2 cellular contexts compared by ENCODE assay signal in the genomic region with DNA sequence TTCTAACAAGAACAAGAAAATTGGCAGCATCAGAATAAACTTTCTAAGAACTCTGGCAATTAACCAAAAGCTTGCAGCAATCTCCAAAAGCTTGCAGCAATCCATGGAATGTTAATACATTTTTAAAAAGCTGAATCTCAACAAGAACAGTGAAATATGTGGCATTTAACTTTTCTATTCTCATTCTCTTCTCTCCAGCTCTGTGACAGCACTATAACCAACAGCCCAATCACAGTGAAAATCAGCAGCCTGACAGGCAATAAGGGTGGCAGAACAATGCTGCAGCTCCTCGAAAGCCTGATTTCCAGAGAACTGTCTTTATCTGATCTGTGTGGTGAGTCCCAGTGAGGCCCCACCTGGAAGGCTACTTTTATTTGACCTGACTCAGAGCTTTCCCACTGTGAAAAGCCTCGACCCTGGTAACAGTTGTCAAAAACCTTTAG.
TF ChIP-seq lines count a peak whose summit lies in the region.

No MANE protein-coding gene starts in this region.

TF ChIP-seq in HEK293, 187 proteins besides CTCF, POLR2A, EP300 and RAD21 (continued from another document):
- TF ChIP-seq, protein P1, sequence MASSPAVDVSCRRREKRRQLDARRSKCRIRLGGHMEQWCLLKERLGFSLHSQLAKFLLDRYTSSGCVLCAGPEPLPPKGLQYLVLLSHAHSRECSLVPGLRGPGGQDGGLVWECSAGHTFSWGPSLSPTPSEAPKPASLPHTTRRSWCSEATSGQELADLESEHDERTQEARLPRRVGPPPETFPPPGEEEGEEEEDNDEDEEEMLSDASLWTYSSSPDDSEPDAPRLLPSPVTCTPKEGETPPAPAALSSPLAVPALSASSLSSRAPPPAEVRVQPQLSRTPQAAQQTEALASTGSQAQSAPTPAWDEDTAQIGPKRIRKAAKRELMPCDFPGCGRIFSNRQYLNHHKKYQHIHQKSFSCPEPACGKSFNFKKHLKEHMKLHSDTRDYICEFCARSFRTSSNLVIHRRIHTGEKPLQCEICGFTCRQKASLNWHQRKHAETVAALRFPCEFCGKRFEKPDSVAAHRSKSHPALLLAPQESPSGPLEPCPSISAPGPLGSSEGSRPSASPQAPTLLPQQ (tag by site-specific recombination; IDR thresholded peaks at IDR 0.05): 0 out of 2 replicates have a peak, but pooled peaks have one; percentile 51
- no peak for TF ChIP-seq ZNF16 (tag by site-specific recombination; IDR thresholded peaks at IDR 0.05; ENCODE audit: low read depth)
- peak; percentile 49; the same call in 1 of the 2 replicates for TF ChIP-seq ZNF335 (tag by site-specific recombination; conservative IDR thresholded peaks at IDR 0.05)
- TF ChIP-seq ZNF596 (tag by site-specific recombination; IDR thresholded peaks at IDR 0.05): no peak
- TF ChIP-seq KLF8 (tag by site-specific recombination; IDR thresholded peaks at IDR 0.05): no peak
- TF ChIP-seq, protein P2, sequence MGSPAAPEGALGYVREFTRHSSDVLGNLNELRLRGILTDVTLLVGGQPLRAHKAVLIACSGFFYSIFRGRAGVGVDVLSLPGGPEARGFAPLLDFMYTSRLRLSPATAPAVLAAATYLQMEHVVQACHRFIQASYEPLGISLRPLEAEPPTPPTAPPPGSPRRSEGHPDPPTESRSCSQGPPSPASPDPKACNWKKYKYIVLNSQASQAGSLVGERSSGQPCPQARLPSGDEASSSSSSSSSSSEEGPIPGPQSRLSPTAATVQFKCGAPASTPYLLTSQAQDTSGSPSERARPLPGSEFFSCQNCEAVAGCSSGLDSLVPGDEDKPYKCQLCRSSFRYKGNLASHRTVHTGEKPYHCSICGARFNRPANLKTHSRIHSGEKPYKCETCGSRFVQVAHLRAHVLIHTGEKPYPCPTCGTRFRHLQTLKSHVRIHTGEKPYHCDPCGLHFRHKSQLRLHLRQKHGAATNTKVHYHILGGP (tag by site-specific recombination; IDR thresholded peaks at IDR 0.05): peak; percentile 90
- TF ChIP-seq ZNF416 (tag by site-specific recombination; IDR thresholded peaks at IDR 0.05): no peak

TF ChIP-seq in liver, 16 proteins besides CTCF, POLR2A, EP300 and RAD21 (continued from another document):
- TF ChIP-seq, protein P3, sequence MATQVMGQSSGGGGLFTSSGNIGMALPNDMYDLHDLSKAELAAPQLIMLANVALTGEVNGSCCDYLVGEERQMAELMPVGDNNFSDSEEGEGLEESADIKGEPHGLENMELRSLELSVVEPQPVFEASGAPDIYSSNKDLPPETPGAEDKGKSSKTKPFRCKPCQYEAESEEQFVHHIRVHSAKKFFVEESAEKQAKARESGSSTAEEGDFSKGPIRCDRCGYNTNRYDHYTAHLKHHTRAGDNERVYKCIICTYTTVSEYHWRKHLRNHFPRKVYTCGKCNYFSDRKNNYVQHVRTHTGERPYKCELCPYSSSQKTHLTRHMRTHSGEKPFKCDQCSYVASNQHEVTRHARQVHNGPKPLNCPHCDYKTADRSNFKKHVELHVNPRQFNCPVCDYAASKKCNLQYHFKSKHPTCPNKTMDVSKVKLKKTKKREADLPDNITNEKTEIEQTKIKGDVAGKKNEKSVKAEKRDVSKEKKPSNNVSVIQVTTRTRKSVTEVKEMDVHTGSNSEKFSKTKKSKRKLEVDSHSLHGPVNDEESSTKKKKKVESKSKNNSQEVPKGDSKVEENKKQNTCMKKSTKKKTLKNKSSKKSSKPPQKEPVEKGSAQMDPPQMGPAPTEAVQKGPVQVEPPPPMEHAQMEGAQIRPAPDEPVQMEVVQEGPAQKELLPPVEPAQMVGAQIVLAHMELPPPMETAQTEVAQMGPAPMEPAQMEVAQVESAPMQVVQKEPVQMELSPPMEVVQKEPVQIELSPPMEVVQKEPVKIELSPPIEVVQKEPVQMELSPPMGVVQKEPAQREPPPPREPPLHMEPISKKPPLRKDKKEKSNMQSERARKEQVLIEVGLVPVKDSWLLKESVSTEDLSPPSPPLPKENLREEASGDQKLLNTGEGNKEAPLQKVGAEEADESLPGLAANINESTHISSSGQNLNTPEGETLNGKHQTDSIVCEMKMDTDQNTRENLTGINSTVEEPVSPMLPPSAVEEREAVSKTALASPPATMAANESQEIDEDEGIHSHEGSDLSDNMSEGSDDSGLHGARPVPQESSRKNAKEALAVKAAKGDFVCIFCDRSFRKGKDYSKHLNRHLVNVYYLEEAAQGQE (IDR thresholded peaks at IDR 0.05): no peak
- TF ChIP-seq, protein P4, sequence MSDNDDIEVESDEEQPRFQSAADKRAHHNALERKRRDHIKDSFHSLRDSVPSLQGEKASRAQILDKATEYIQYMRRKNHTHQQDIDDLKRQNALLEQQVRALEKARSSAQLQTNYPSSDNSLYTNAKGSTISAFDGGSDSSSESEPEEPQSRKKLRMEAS (IDR thresholded peaks at IDR 0.05): no peak
- TF ChIP-seq EGR1 (IDR thresholded peaks at IDR 0.05; ENCODE audit: low read depth in 2 of 2): no peak
- peak in 1 of 2 donors; percentile 13 for TF ChIP-seq HNF4A (conservative IDR thresholded peaks at IDR 0.05)
- TF ChIP-seq RXRA (IDR thresholded peaks at IDR 0.05): peak; percentile 7 to 26
- TF ChIP-seq, protein P5, sequence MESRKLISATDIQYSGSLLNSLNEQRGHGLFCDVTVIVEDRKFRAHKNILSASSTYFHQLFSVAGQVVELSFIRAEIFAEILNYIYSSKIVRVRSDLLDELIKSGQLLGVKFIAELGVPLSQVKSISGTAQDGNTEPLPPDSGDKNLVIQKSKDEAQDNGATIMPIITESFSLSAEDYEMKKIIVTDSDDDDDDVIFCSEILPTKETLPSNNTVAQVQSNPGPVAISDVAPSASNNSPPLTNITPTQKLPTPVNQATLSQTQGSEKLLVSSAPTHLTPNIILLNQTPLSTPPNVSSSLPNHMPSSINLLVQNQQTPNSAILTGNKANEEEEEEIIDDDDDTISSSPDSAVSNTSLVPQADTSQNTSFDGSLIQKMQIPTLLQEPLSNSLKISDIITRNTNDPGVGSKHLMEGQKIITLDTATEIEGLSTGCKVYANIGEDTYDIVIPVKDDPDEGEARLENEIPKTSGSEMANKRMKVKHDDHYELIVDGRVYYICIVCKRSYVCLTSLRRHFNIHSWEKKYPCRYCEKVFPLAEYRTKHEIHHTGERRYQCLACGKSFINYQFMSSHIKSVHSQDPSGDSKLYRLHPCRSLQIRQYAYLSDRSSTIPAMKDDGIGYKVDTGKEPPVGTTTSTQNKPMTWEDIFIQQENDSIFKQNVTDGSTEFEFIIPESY (IDR thresholded peaks at IDR 0.05): no peak
- no peak for TF ChIP-seq SP1 (IDR thresholded peaks at IDR 0.05)
- TF ChIP-seq TAF1 (conservative IDR thresholded peaks at IDR 0.05): no peak
- TF ChIP-seq NR2F2 (IDR thresholded peaks at IDR 0.05): no peak
- TF ChIP-seq GABPA (IDR thresholded peaks at IDR 0.05 in 1 of 2, conservative IDR thresholded peaks at IDR 0.05 in 1 of 2): no peak
TF ChIP-seq in liver: peak in this region for 2.
